1 cellular context compared by ENCODE assay signal in the genomic region with DNA sequence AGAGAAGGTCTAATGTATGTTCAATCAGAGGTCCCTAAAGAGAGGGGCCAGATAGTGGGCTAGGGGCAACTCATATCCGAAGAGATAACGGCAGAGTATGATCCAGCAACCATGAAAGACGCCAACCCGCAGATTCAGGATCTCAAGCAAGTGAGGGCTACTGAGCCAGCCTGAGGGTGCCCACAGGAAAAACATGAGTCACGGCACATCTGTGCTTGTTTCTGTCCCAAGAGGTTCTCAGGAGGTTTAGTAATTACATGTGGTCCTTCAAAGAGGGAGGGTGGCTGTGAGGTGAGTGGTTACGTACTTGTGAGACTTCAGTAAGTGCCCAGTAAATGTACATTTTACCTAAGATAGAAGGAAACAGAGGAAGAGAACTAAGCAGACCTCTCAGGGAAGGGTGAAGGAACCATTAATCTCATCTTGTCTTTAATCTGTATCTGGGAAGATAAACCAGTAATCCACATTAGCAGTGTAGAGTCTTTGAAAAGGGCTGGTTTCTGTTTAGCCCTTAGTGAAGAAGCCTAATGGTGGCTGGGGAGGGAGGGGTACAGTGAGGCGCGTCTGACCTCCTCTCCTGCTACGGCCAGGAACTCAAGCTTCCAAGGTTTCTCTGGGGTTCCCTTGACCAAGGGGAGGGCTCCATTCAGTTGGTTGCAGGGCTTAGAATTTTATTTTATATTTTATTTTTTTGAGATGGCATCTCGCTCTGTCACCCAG.
TF ChIP-seq lines count a peak whose summit lies in the region.

No MANE protein-coding gene starts in this region.

TF ChIP-seq in K562, 482 proteins besides CTCF, POLR2A, EP300 and RAD21:
- TF ChIP-seq, protein P1, sequence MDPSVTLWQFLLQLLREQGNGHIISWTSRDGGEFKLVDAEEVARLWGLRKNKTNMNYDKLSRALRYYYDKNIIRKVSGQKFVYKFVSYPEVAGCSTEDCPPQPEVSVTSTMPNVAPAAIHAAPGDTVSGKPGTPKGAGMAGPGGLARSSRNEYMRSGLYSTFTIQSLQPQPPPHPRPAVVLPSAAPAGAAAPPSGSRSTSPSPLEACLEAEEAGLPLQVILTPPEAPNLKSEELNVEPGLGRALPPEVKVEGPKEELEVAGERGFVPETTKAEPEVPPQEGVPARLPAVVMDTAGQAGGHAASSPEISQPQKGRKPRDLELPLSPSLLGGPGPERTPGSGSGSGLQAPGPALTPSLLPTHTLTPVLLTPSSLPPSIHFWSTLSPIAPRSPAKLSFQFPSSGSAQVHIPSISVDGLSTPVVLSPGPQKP (CRISPR knock-in tag; IDR thresholded peaks at IDR 0.05) = no peak
- no peak for TF ChIP-seq ZNF766 (CRISPR knock-in tag; conservative IDR thresholded peaks at IDR 0.05)
- no peak for TF ChIP-seq HSF4 (CRISPR knock-in tag; IDR thresholded peaks at IDR 0.05; ENCODE audit: borderline replicate concordance)
- TF ChIP-seq ZNF133 (CRISPR knock-in tag; IDR thresholded peaks at IDR 0.05) = no peak
- TF ChIP-seq ARHGAP35 (IDR thresholded peaks at IDR 0.05; ENCODE audit: partially characterized antibody) = no peak
- no peak for TF ChIP-seq NFRKB (IDR thresholded peaks at IDR 0.05; ENCODE audit: low read depth)
- TF ChIP-seq, protein P2, sequence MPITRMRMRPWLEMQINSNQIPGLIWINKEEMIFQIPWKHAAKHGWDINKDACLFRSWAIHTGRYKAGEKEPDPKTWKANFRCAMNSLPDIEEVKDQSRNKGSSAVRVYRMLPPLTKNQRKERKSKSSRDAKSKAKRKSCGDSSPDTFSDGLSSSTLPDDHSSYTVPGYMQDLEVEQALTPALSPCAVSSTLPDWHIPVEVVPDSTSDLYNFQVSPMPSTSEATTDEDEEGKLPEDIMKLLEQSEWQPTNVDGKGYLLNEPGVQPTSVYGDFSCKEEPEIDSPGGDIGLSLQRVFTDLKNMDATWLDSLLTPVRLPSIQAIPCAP (CRISPR knock-in tag; IDR thresholded peaks at IDR 0.05; ENCODE audit: borderline replicate concordance) = no peak
- no peak for TF ChIP-seq FIP1L1 (IDR thresholded peaks at IDR 0.05; ENCODE audit: low read depth, low read length, poor library complexity, severe bottlenecking)
- TF ChIP-seq, protein P3, sequence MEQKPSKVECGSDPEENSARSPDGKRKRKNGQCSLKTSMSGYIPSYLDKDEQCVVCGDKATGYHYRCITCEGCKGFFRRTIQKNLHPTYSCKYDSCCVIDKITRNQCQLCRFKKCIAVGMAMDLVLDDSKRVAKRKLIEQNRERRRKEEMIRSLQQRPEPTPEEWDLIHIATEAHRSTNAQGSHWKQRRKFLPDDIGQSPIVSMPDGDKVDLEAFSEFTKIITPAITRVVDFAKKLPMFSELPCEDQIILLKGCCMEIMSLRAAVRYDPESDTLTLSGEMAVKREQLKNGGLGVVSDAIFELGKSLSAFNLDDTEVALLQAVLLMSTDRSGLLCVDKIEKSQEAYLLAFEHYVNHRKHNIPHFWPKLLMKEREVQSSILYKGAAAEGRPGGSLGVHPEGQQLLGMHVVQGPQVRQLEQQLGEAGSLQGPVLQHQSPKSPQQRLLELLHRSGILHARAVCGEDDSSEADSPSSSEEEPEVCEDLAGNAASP (IDR thresholded peaks at IDR 0.05) = no peak
- TF ChIP-seq, protein P4, sequence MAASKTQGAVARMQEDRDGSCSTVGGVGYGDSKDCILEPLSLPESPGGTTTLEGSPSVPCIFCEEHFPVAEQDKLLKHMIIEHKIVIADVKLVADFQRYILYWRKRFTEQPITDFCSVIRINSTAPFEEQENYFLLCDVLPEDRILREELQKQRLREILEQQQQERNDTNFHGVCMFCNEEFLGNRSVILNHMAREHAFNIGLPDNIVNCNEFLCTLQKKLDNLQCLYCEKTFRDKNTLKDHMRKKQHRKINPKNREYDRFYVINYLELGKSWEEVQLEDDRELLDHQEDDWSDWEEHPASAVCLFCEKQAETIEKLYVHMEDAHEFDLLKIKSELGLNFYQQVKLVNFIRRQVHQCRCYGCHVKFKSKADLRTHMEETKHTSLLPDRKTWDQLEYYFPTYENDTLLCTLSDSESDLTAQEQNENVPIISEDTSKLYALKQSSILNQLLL (CRISPR knock-in tag; IDR thresholded peaks at IDR 0.05; ENCODE audit: borderline replicate concordance) = no peak
- no peak for TF ChIP-seq HIVEP1 (CRISPR knock-in tag; IDR thresholded peaks at IDR 0.05)
- no peak for TF ChIP-seq WHSC1 (IDR thresholded peaks at IDR 0.05; ENCODE audit: low read length)
- no peak for TF ChIP-seq SP1 (CRISPR knock-in tag; IDR thresholded peaks at IDR 0.05)
- TF ChIP-seq, protein P5, sequence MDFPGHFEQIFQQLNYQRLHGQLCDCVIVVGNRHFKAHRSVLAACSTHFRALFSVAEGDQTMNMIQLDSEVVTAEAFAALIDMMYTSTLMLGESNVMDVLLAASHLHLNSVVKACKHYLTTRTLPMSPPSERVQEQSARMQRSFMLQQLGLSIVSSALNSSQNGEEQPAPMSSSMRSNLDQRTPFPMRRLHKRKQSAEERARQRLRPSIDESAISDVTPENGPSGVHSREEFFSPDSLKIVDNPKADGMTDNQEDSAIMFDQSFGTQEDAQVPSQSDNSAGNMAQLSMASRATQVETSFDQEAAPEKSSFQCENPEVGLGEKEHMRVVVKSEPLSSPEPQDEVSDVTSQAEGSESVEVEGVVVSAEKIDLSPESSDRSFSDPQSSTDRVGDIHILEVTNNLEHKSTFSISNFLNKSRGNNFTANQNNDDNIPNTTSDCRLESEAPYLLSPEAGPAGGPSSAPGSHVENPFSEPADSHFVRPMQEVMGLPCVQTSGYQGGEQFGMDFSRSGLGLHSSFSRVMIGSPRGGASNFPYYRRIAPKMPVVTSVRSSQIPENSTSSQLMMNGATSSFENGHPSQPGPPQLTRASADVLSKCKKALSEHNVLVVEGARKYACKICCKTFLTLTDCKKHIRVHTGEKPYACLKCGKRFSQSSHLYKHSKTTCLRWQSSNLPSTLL (IDR thresholded peaks at IDR 0.05) = no peak
- no peak for TF ChIP-seq ZFP1 (CRISPR knock-in tag; IDR thresholded peaks at IDR 0.05)
- no peak for TF ChIP-seq POLR2AphosphoS2 (IDR thresholded peaks at IDR 0.05; ENCODE audit: low read length)
- TF ChIP-seq, protein P6, sequence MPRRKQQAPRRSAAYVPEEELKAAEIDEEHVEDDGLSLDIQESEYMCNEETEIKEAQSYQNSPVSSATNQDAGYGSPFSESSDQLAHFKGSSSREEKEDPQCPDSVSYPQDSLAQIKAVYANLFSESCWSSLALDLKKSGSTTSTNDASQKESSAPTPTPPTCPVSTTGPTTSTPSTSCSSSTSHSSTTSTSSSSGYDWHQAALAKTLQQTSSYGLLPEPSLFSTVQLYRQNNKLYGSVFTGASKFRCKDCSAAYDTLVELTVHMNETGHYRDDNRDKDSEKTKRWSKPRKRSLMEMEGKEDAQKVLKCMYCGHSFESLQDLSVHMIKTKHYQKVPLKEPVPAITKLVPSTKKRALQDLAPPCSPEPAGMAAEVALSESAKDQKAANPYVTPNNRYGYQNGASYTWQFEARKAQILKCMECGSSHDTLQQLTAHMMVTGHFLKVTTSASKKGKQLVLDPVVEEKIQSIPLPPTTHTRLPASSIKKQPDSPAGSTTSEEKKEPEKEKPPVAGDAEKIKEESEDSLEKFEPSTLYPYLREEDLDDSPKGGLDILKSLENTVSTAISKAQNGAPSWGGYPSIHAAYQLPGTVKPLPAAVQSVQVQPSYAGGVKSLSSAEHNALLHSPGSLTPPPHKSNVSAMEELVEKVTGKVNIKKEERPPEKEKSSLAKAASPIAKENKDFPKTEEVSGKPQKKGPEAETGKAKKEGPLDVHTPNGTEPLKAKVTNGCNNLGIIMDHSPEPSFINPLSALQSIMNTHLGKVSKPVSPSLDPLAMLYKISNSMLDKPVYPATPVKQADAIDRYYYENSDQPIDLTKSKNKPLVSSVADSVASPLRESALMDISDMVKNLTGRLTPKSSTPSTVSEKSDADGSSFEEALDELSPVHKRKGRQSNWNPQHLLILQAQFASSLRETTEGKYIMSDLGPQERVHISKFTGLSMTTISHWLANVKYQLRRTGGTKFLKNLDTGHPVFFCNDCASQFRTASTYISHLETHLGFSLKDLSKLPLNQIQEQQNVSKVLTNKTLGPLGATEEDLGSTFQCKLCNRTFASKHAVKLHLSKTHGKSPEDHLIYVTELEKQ (CRISPR knock-in tag; IDR thresholded peaks at IDR 0.05) = no peak
- TF ChIP-seq, protein P7, sequence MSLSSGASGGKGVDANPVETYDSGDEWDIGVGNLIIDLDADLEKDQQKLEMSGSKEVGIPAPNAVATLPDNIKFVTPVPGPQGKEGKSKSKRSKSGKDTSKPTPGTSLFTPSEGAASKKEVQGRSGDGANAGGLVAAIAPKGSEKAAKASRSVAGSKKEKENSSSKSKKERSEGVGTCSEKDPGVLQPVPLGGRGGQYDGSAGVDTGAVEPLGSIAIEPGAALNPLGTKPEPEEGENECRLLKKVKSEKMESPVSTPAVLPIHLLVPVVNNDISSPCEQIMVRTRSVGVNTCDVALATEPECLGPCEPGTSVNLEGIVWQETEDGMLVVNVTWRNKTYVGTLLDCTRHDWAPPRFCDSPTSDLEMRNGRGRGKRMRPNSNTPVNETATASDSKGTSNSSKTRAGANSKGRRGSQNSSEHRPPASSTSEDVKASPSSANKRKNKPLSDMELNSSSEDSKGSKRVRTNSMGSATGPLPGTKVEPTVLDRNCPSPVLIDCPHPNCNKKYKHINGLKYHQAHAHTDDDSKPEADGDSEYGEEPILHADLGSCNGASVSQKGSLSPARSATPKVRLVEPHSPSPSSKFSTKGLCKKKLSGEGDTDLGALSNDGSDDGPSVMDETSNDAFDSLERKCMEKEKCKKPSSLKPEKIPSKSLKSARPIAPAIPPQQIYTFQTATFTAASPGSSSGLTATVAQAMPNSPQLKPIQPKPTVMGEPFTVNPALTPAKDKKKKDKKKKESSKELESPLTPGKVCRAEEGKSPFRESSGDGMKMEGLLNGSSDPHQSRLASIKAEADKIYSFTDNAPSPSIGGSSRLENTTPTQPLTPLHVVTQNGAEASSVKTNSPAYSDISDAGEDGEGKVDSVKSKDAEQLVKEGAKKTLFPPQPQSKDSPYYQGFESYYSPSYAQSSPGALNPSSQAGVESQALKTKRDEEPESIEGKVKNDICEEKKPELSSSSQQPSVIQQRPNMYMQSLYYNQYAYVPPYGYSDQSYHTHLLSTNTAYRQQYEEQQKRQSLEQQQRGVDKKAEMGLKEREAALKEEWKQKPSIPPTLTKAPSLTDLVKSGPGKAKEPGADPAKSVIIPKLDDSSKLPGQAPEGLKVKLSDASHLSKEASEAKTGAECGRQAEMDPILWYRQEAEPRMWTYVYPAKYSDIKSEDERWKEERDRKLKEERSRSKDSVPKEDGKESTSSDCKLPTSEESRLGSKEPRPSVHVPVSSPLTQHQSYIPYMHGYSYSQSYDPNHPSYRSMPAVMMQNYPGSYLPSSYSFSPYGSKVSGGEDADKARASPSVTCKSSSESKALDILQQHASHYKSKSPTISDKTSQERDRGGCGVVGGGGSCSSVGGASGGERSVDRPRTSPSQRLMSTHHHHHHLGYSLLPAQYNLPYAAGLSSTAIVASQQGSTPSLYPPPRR (CRISPR knock-in tag; IDR thresholded peaks at IDR 0.05; ENCODE audit: borderline replicate concordance) = no peak
- TF ChIP-seq ESRRA (IDR thresholded peaks at IDR 0.05; ENCODE audit: borderline replicate concordance, low read depth) = no peak
